Comparison of ENCODE assay signal across 19 cellular contexts in genomic region chr21:33185852-33186251, GRCh38. TPM values are rescaled to one million over a fixed set of nuclear protein-coding genes. Genes with fewer than 3 reads are reported as not detected.
DNase-seq lines count a peak whose midpoint lies in the region; ATAC-seq, FAIRE-seq and TF ChIP-seq lines count a peak whose summit lies in the region.
"Had no signal": no experiment of that assay in that cellular context is flagged by ENCODE, and none has a peak within 500 bp of the region (broad histone marks: within the 10 kb centered on the region; RNA-seq: fewer than 3 reads in every experiment).

No MANE protein-coding gene starts in this region.

- TF ChIP-seq CTCF in OCI-LY7 (conservative IDR thresholded peaks at IDR 0.05; ENCODE audit: low read length) = no peak

- no peak for FAIRE-seq in HTR-8/SVneo (lab: Jason Lieb, UNC)
- FAIRE-seq: frontal cortex, G401.6, urothelium cell line had no signal

- H3K4me1 Mint-ChIP-seq in activated T-cell treated with anti-CD3 and anti-CD28 coated beads, Interleukin-2, amount 50 U/mL, for 24 hours (ENCODE audit: low read depth) = peaks cover 51% of the 10 kb centered on the region
- peaks cover 22% of the 10 kb centered on the region for H3K4me1 Mint-ChIP-seq in stimulated activated effector memory CD8-positive, alpha-beta T cell treated with anti-CD3 and anti-CD28 coated beads, Interleukin-12 subunit alpha, Interleukin-12 subunit beta, amount 100 ng/mL, for 72 hours
- H3K4me1 Mint-ChIP-seq: WTC11 had no signal

- H3K9me3 Mint-ChIP-seq in activated T-cell treated with anti-CD3 and anti-CD28 coated beads, Interleukin-2, amount 50 U/mL, for 24 hours = no peaks in the 10 kb centered on the region
- peaks cover 4% of the 10 kb centered on the region for H3K9me3 Mint-ChIP-seq in stimulated activated effector memory CD8-positive, alpha-beta T cell treated with anti-CD3 and anti-CD28 coated beads, Interleukin-12 subunit alpha, Interleukin-12 subunit beta, amount 100 ng/mL, for 72 hours

- H2AFZ ChIP-seq in OCI-LY7 (ENCODE audit: low read length) = peak overlapping the region; percentile 21; the same call in 1 of the 2 replicates

- H3K36me3 Mint-ChIP-seq in activated T-cell treated with anti-CD3 and anti-CD28 coated beads, Interleukin-2, amount 50 U/mL, for 24 hours (ENCODE audit: low read depth) = no peaks in the 10 kb centered on the region
- H3K36me3 Mint-ChIP-seq in stimulated activated effector memory CD8-positive, alpha-beta T cell treated with anti-CD3 and anti-CD28 coated beads, Interleukin-12 subunit alpha, Interleukin-12 subunit beta, amount 100 ng/mL, for 72 hours = peaks cover 5% of the 10 kb centered on the region
- H3K36me3 Mint-ChIP-seq: WTC11 had no signal

- no TSS peak for BruUV-seq in OCI-LY7 (replicated peaks; lab: Mats Ljungman, UMichigan)

- H3K4me2 ChIP-seq in OCI-LY7 (ENCODE audit: low read length) = peak overlapping the region; percentile 13; the same call in 1 of the 2 replicates

- H3K4me1 ChIP-seq in OCI-LY7 (ENCODE audit: insufficient read depth, low read length, poor library complexity, severe bottlenecking) = peaks cover 14% of the 10 kb centered on the region

- POLR2A ChIA-PET in OCI-LY7 (lab: Charles Lee) = interaction anchor here (0.6 kb wide), 1 partner anchor 452 kb away, joined by 6 read pairs; no protein-coding TSS in a partner anchor

- H3K4me3 ChIP-seq in OCI-LY7 (ENCODE audit: low read depth, low read length, poor library complexity, severe bottlenecking) = no peak overlapping the region
- H3K4me3 ChIP-seq: coronary artery had no signal

- H4K20me1 ChIP-seq in OCI-LY7 (ENCODE audit: insufficient read depth, low read length) = no peaks in the 10 kb centered on the region

- no peak for DNase-seq in activated T-cell treated with anti-CD3 and anti-CD28 coated beads, Interleukin-2, amount 50 U/mL, for 24 hours
- DNase-seq in activated T-cell treated with anti-CD3 and anti-CD28 coated beads, Interleukin-2, amount 50 U/mL, for 48 hours = no peak
- DNase-seq in OCI-LY7 (ENCODE audit: low spot score) (no peak), HTR-8/SVneo (ENCODE audit: insufficient read length, low spot score) (no peak), NCI-H1092 treated with DMSO at 0.1 percent for 48 hours (lab: John Stamatoyannopoulos, UW) (no peak)
- DNase-seq in central memory CD4-positive, alpha-beta T cell = peak; percentile 59
- no peak for DNase-seq in stimulated activated effector memory CD8-positive, alpha-beta T cell treated with anti-CD3 and anti-CD28 coated beads, Interleukin-12 subunit alpha, Interleukin-12 subunit beta, amount 100 ng/mL, for 72 hours (ENCODE audit: low spot score in 2 of 2)
- DNase-seq: ACHN; Karpas-422; NCI-H1417 treated with DMSO at 0.1 percent for 48 hours; stimulated activated CD4-positive, alpha-beta T cell treated with anti-CD3 and anti-CD28 coated beads, Interleukin-15, amount 100 ng/mL, for 24 hours had no signal

- H3K27me3 Mint-ChIP-seq in activated T-cell treated with anti-CD3 and anti-CD28 coated beads, Interleukin-2, amount 50 U/mL, for 24 hours = no peaks in the 10 kb centered on the region

- intact Hi-C loops in OCI-LY7 (cut with micrococcal nuclease; ENCODE audit: unreplicated experiment) = no loop called here

- peak overlapping the region; percentile 70 for H3K27ac Mint-ChIP-seq in activated T-cell treated with anti-CD3 and anti-CD28 coated beads, Interleukin-2, amount 50 U/mL, for 24 hours
- peak overlapping the region; percentile 74 for H3K27ac Mint-ChIP-seq in stimulated activated effector memory CD8-positive, alpha-beta T cell treated with anti-CD3 and anti-CD28 coated beads, Interleukin-12 subunit alpha, Interleukin-12 subunit beta, amount 100 ng/mL, for 72 hours
- H3K27ac Mint-ChIP-seq: WTC11 had no signal

- H3K27ac ChIP-seq in OCI-LY7 (ENCODE audit: low read depth, low read length, poor library complexity, severe bottlenecking) = no peak overlapping the region
- H3K27ac ChIP-seq: coronary artery, epithelial cell of prostate had no signal

- H3K9me2 ChIP-seq in OCI-LY7 (ENCODE audit: insufficient read depth, low read length) = no peaks in the 10 kb centered on the region

- H3K4me3 Mint-ChIP-seq in activated T-cell treated with anti-CD3 and anti-CD28 coated beads, Interleukin-2, amount 50 U/mL, for 24 hours = no peak overlapping the region
- H3K4me3 Mint-ChIP-seq in stimulated activated effector memory CD8-positive, alpha-beta T cell treated with anti-CD3 and anti-CD28 coated beads, Interleukin-12 subunit alpha, Interleukin-12 subunit beta, amount 100 ng/mL, for 72 hours = peak overlapping the region; percentile 45
- H3K4me3 Mint-ChIP-seq: nephron, WTC11 had no signal

- no peaks in the 10 kb centered on the region for H3K36me3 ChIP-seq in OCI-LY7 (ENCODE audit: insufficient read depth, low read length)

- no peaks in the 10 kb centered on the region for H3K79me2 ChIP-seq in OCI-LY7 (ENCODE audit: insufficient read depth, low read depth, low read length)

- peak; percentile 89 for ATAC-seq in stimulated activated effector memory CD8-positive, alpha-beta T cell treated with anti-CD3 and anti-CD28 coated beads, Interleukin-12 subunit alpha, Interleukin-12 subunit beta, amount 100 ng/mL, for 72 hours
- no peak for ATAC-seq in HG02884 (IDR thresholded peaks at IDR 0.05; ENCODE audit: unreplicated experiment)
- ATAC-seq: WTC11 had no signal

- no peaks in the 10 kb centered on the region for H3K9me3 ChIP-seq in OCI-LY7 (ENCODE audit: low read length)

- CTCF ChIA-PET in OCI-LY7 (lab: Charles Lee; ENCODE audit: unreplicated experiment) = no interaction called here

RNA-seq across cellular contexts. Expression of gene IFNAR2, which starts 43.9 kb away (rescaled TPM):
- total RNA-seq in OCI-LY7 (2014; rRNA removed; shearing (Covaris generic)) = 22.1 and 24.8 TPM in 2 replicates
- 93.5 and 114 TPM in 2 replicates for total RNA-seq in OCI-LY7 (2022)
